Comparison of ENCODE assay signal across 21 cellular contexts in the genomic region with DNA sequence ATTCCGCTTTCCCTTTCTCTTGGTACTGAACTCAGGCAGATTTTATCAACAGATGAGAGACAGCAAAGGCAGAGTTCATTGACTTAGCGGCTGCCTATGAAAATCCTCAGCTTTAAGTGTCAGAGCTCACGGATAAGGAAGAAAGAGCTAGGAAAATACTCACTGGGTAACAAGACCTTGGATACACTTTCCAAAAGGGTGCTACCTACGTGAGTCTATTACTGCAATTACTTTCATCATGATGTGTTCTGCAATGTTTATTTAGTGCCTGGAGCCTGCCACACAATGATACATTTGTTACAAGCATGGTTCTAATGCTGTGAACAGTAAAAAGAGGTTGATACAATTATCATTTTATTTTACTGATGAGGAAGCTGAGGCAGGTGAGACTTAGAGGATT.
DNase-seq lines count a peak whose midpoint lies in the region; ATAC-seq, FAIRE-seq and TF ChIP-seq lines count a peak whose summit lies in the region.
"Had no signal": no experiment of that assay in that cellular context is flagged by ENCODE, and none has a peak within 500 bp of the region (broad histone marks: within the 10 kb centered on the region; RNA-seq: fewer than 3 reads in every experiment).

No MANE protein-coding gene starts in this region.

- no peaks in the 10 kb centered on the region for H4K20me1 ChIP-seq in HepG2 (ENCODE audit: insufficient read depth, low read length)
- H4K20me1 ChIP-seq in PC-9 (ENCODE audit: insufficient read depth) = peaks cover 3% of the 10 kb centered on the region; the same call in 1 of the 2 replicates
- H4K20me1 ChIP-seq: BLaER1 had no signal

- H3K4me1 Mint-ChIP-seq in immature natural killer cell = no peaks in the 10 kb centered on the region
- H3K4me1 Mint-ChIP-seq: B cell; CD4-positive, CD25-positive, alpha-beta regulatory T cell had no signal

- no peak for TF ChIP-seq RAD21 in liver (IDR thresholded peaks at IDR 0.05)
- TF ChIP-seq RAD21 in HepG2 (CRISPR knock-in tag; IDR thresholded peaks at IDR 0.05) = no peak

- intact Hi-C loops in HepG2 (cut with micrococcal nuclease; ENCODE audit: unreplicated experiment) = no loop called here
- intact Hi-C loops in PC-9 (cut with micrococcal nuclease; ENCODE audit: unreplicated experiment) = no loop called here

- no peaks in the 10 kb centered on the region for H3K36me3 Mint-ChIP-seq in immature natural killer cell
- H3K36me3 Mint-ChIP-seq: CD4-positive, CD25-positive, alpha-beta regulatory T cell; CD8-positive, alpha-beta T cell had no signal

- WGBS in liver = 63% methylated on average over 4 of the region's 4 CpGs
- WGBS in HepG2 (ENCODE audit: low lambda C conversion rate) = 2% methylated on average over 4 of the region's 4 CpGs

- no peak for ATAC-seq in HepG2
- ATAC-seq: CD8-positive, alpha-beta T cell had no signal

- CTCF ChIA-PET in HepG2 (lab: Yijun Ruan, JAX; ENCODE audit: low intra/inter-chr PET ratio, low total read pairs) = no interaction called here
- CTCF ChIA-PET in PC-9 (lab: Charles Lee) = no interaction called here

- TF ChIP-seq EP300 in HepG2 (IDR thresholded peaks at IDR 0.05; ENCODE audit: low read depth in 2 of 2, low read length in 2 of 2) (no peak), HepG2 (CRISPR knock-in tag; IDR thresholded peaks at IDR 0.05; ENCODE audit: borderline replicate concordance) (no peak)

- H3K9ac ChIP-seq in liver (ENCODE audit: low read depth in 1 of 2, low read length in 2 of 2) (no peak overlapping the region), HepG2 (ENCODE audit: insufficient read depth, low read depth, low read length) (no peak overlapping the region)
- H3K9ac ChIP-seq: BLaER1, GM23248 had no signal

- H3K4me3 ChIP-seq in liver (ENCODE audit: low read depth in 1 of 3, low read length in 3 of 3) (no peak overlapping the region), HepG2 (replicated peaks in 1 of 3; ENCODE audit: insufficient read depth in 1 of 3, low read depth in 2 of 3, low read length in 3 of 3) (no peak overlapping the region), PC-9 (no peak overlapping the region)
- H3K4me3 ChIP-seq: BLaER1, GM23248 had no signal

- in situ Hi-C loops in HepG2 (cut with HindIII; ENCODE audit: extremely low pct_ligation_motif_present, low pct_unique_long_range_greater_than_20kb) = no loop called here

- FAIRE-seq in HepG2 (lab: Jason Lieb, UNC) = no peak
- FAIRE-seq: GM12891, H1 had no signal

- no peaks in the 10 kb centered on the region for H3K27me3 Mint-ChIP-seq in immature natural killer cell (ENCODE audit: low read depth in 3 of 3)
- H3K27me3 Mint-ChIP-seq: B cell; CD4-positive, CD25-positive, alpha-beta regulatory T cell had no signal

- no peaks in the 10 kb centered on the region for H3K4me1 ChIP-seq in liver (ENCODE audit: control insufficient read depth in 4 of 4, insufficient read depth in 4 of 4, low read length in 3 of 4)
- no peaks in the 10 kb centered on the region for H3K4me1 ChIP-seq in HepG2 (ENCODE audit: insufficient read depth, low read length)
- no peaks in the 10 kb centered on the region for H3K4me1 ChIP-seq in PC-9 (replicated peaks; ENCODE audit: insufficient read depth)
- H3K4me1 ChIP-seq: BLaER1, Caco-2 had no signal

- no peaks in the 10 kb centered on the region for H3K9me2 ChIP-seq in PC-9 (ENCODE audit: insufficient read depth)

- BruUV-seq in HepG2 (replicated peaks; lab: Mats Ljungman, UMichigan) = no TSS peak
- no TSS peak for BruUV-seq in PC-9 (replicated peaks; lab: Mats Ljungman, UMichigan)

- no peak overlapping the region for H2AFZ ChIP-seq in HepG2 (ENCODE audit: low read length)
- H2AFZ ChIP-seq in PC-9 = no peak overlapping the region
- H2AFZ ChIP-seq: GM23248 had no signal

- no peak overlapping the region for H3K27ac Mint-ChIP-seq in immature natural killer cell
- H3K27ac Mint-ChIP-seq: B cell; CD4-positive, CD25-positive, alpha-beta regulatory T cell; CD8-positive, alpha-beta T cell had no signal

- POLR2A ChIA-PET in HepG2 (lab: Yijun Ruan, JAX) = no interaction called here
- POLR2A ChIA-PET in PC-9 (lab: Charles Lee; ENCODE audit: unreplicated experiment) = no interaction called here

- H3K4me3 Mint-ChIP-seq in immature natural killer cell = no peak overlapping the region
- H3K4me3 Mint-ChIP-seq: B cell; CD8-positive, alpha-beta T cell had no signal

- H3K79me2 ChIP-seq in HepG2 (ENCODE audit: insufficient read depth, low read length) (no peaks in the 10 kb centered on the region), PC-9 (ENCODE audit: low read depth) (no peaks in the 10 kb centered on the region)

- H3K9me3 ChIP-seq in liver (ENCODE audit: control insufficient read depth in 4 of 4, low read length in 3 of 4) (no peaks in the 10 kb centered on the region), HepG2 (ENCODE audit: low read length) (peaks cover 84% of the 10 kb centered on the region), PC-9 (ENCODE audit: insufficient read depth, low read depth) (no peaks in the 10 kb centered on the region)
- H3K9me3 ChIP-seq: BLaER1, Caco-2 had no signal

- DNase-seq in HepG2 (ENCODE audit: low spot score) = no peak
- DNase-seq in NCI-H1436 (lab: John Stamatoyannopoulos, UW) = peak; percentile 1
- DNase-seq in NCI-H526 (lab: John Stamatoyannopoulos, UW) = peak; percentile 51 to 53
- DNase-seq in PC-9 = no peak
- no peak for DNase-seq in immature natural killer cell
- DNase-seq in cortex of kidney (lab: John Stamatoyannopoulos, UW) = no peak
- DNase-seq: Caco-2; CD4-positive, CD25-positive, alpha-beta regulatory T cell; CD8-positive, alpha-beta T cell; DMS53; DMS79 treated with DMSO at 0.1 percent for 48 hours; GF-D8; GM23248; H7; HCEC 1CT had no signal

- no peak overlapping the region for H3K27ac ChIP-seq in liver (ENCODE audit: low read depth in 1 of 2, low read length in 2 of 2)
- H3K27ac ChIP-seq in HepG2 (ENCODE audit: extremely low read length, insufficient read depth, low read length) = no peak overlapping the region
- H3K27ac ChIP-seq in PC-9 = no peak overlapping the region
- H3K27ac ChIP-seq: BLaER1, C4-2B, GM23248 had no signal

- H3K9me3 Mint-ChIP-seq in immature natural killer cell = peaks cover 0 to 35% (median 5%) of the 10 kb centered on the region in 6 donors

- H3K36me3 ChIP-seq in liver (ENCODE audit: control insufficient read depth in 4 of 4, insufficient read depth in 3 of 4, low read depth in 1 of 4, low read length in 3 of 4) = no peaks in the 10 kb centered on the region
- no peaks in the 10 kb centered on the region for H3K36me3 ChIP-seq in HepG2 (replicated peaks in 1 of 2; ENCODE audit: control insufficient read depth in 1 of 2, insufficient read depth in 2 of 2, low read length in 2 of 2)
- H3K36me3 ChIP-seq in PC-9 (ENCODE audit: low read depth) = no peaks in the 10 kb centered on the region
- H3K36me3 ChIP-seq: BLaER1 had no signal

- TF ChIP-seq CTCF in liver (IDR thresholded peaks at IDR 0.05; ENCODE audit: low read depth, low read length, missing input control) (no peak), HepG2 (CRISPR knock-in tag; IDR thresholded peaks at IDR 0.05) (no peak), PC-9 (conservative IDR thresholded peaks at IDR 0.05) (no peak)

- H3F3A ChIP-seq in PC-9 (ENCODE audit: insufficient read depth, low read depth) = no peaks in the 10 kb centered on the region

- no peak overlapping the region for H3K4me2 ChIP-seq in HepG2 (ENCODE audit: low read depth, low read length)
- no peak overlapping the region for H3K4me2 ChIP-seq in PC-9
- H3K4me2 ChIP-seq: BLaER1 had no signal

- TF ChIP-seq POLR2A in HepG2 (IDR thresholded peaks at IDR 0.05; ENCODE audit: insufficient read depth in 1 of 2, low read depth in 2 of 2, low read length in 2 of 2) = no peak

- peaks cover 0 to 3% (median 1%) of the 10 kb centered on the region in 4 donors for H3K27me3 ChIP-seq in liver (ENCODE audit: control insufficient read depth in 4 of 4, insufficient read depth in 4 of 4, low read length in 3 of 4)
- H3K27me3 ChIP-seq in HepG2 (ENCODE audit: control insufficient read depth in 1 of 2, insufficient read depth in 2 of 2, low read length in 2 of 2) = no peaks in the 10 kb centered on the region
- H3K27me3 ChIP-seq in PC-9 (ENCODE audit: insufficient read depth, low read depth) = no peaks in the 10 kb centered on the region
- H3K27me3 ChIP-seq: BLaER1 had no signal

TF ChIP-seq in HepG2, 621 proteins besides CTCF, POLR2A, EP300 and RAD21 (continues in another document):
- TF ChIP-seq, protein P1, sequence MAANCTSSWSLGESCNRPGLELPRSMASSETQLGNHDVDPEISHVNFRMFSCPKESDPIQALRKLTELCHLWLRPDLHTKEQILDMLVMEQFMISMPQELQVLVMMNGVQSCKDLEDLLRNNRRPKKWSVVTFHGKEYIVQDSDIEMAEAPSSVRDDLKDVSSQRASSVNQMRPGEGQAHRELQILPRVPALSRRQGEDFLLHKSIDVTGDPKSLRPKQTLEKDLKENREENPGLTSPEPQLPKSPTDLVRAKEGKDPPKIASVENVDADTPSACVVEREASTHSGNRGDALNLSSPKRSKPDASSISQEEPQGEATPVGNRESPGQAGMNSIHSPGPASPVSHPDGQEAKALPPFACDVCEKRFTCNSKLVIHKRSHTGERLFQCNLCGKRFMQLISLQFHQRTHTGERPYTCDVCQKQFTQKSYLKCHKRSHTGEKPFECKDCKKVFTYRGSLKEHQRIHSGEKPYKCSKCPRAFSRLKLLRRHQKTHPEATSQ (CRISPR knock-in tag; IDR thresholded peaks at IDR 0.05; ENCODE audit: borderline replicate concordance) = no peak
- TF ChIP-seq NR3C1 (CRISPR knock-in tag; IDR thresholded peaks at IDR 0.05) = no peak

Comparison
In these comparisons a context has a peak if more than half of its experiments do, and no peak if none do; other contexts are left out.
1. DNase-seq: peak in NCI-H1436 (single experiment) and NCI-H526 (2 of 2); none in HepG2 (single experiment), PC-9 (0 of 2), immature natural killer cell (0 of 3) and cortex of kidney (single experiment).